ENCODE assay signal across 16 cellular contexts in the genomic region with DNA sequence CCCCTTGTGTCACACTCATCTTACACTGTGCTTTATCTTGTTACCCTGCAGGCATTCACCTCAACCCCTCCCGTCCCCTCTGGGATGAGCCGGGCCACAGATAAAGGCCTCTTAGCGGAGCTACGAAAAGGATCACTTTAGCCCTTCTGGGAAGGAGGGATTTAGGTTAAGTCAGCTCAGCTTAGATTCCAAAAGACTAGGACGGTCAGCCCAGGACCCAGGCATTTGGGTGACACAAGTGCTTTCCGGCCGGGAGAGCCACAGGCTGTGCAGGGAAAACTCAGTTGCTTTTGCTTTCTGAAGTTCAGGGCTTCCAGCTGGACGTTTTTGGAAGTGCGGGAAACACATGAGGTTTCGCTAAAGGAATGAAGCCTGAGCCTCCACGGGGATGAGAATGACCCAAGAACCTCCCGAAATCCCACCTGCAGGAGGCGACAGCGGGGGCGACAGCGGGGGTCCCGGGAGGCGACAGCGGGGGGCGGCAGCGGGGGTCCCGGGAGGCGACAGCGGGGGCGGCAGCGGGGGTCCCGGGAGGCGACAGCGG. TPM values are rescaled to one million over a fixed set of nuclear protein-coding genes. Genes with fewer than 3 reads are reported as not detected.
A peak's percentile ranks its signal among the peaks of the same experiment; 100 is the strongest.
DNase-seq lines count a peak whose midpoint lies in the region; ATAC-seq, FAIRE-seq and TF ChIP-seq lines count a peak whose summit lies in the region.
"Had no signal": no experiment of that assay in that cellular context is flagged by ENCODE, and none has a peak within 500 bp of the region (broad histone marks: within the 10 kb centered on the region; RNA-seq: fewer than 3 reads in every experiment).

No MANE protein-coding gene starts in this region.

- H3K9me3 ChIP-seq in right lobe of liver = no peaks in the 10 kb centered on the region
- H3K9me3 ChIP-seq in HepG2 (ENCODE audit: low read length) = no peaks in the 10 kb centered on the region
- no peaks in the 10 kb centered on the region for H3K9me3 ChIP-seq in left ventricle myocardium inferior (replicated peaks)
- H3K9me3 ChIP-seq in aorta (ENCODE audit: control insufficient read depth, low read length) = no peaks in the 10 kb centered on the region
- H3K9me3 ChIP-seq: gastrocnemius medialis, HAP-1 had no signal

- no peak overlapping the region for H3K4me2 ChIP-seq in HepG2 (ENCODE audit: low read depth, low read length)

- H3K9ac ChIP-seq in HepG2 (ENCODE audit: insufficient read depth, low read depth, low read length) = no peak overlapping the region

- no peak overlapping the region for H2AFZ ChIP-seq in HepG2 (ENCODE audit: low read length)

- TF ChIP-seq POLR2A in right lobe of liver (IDR thresholded peaks at IDR 0.05) (no peak), HepG2 (IDR thresholded peaks at IDR 0.05; ENCODE audit: insufficient read depth in 1 of 2, low read depth in 2 of 2, low read length in 2 of 2) (no peak)

- no peak for TF ChIP-seq RAD21 in HepG2 (CRISPR knock-in tag; IDR thresholded peaks at IDR 0.05)

- CTCF ChIA-PET in HepG2 (lab: Yijun Ruan, JAX; ENCODE audit: low intra/inter-chr PET ratio, low total read pairs) = no interaction called here

- no peak for FAIRE-seq in HepG2 (lab: Jason Lieb, UNC)
- FAIRE-seq: GM19239 had no signal

- intact Hi-C loops in right lobe of liver (cut with DNase I) (no loop called here), HepG2 (cut with micrococcal nuclease; ENCODE audit: unreplicated experiment) (no loop called here), left ventricle myocardium inferior (cut with micrococcal nuclease) (no loop called here), aorta (cut with DNase I) (no loop called here)

- TF ChIP-seq CTCF in right lobe of liver (IDR thresholded peaks at IDR 0.05) = no peak
- no peak for TF ChIP-seq CTCF in HepG2 (CRISPR knock-in tag; IDR thresholded peaks at IDR 0.05)
- TF ChIP-seq CTCF in left ventricle myocardium inferior (IDR thresholded peaks at IDR 0.05; ENCODE audit: borderline replicate concordance) = no peak

- 68% methylated on average over 22 of the region's 29 CpGs for whole genome bisulfite sequencing in right lobe of liver (ENCODE audit: insufficient coverage, low coverage, low lambda C conversion rate, missing lambda C conversion rate)
- 28% methylated on average over 29 of the region's 29 CpGs for whole genome bisulfite sequencing in HepG2 (ENCODE audit: low lambda C conversion rate)
- 65 to 66% methylated on average over 28 to 29 of the region's 29 CpGs for WGBS in aorta, 2 donors

- H3K27me3 ChIP-seq in right lobe of liver (no peaks in the 10 kb centered on the region), HepG2 (ENCODE audit: control insufficient read depth in 1 of 2, insufficient read depth in 2 of 2, low read length in 2 of 2) (peaks cover 27 to 87% of the 10 kb centered on the region in 2 experiments), left ventricle myocardium inferior (ENCODE audit: low read depth) (no peaks in the 10 kb centered on the region), aorta (ENCODE audit: control insufficient read depth in 1 of 2, insufficient read depth in 2 of 2, low read length in 1 of 2) (no peaks in the 10 kb centered on the region)
- H3K27me3 ChIP-seq: gastrocnemius medialis had no signal

- H3K27ac ChIP-seq in right lobe of liver (no peak overlapping the region), HepG2 (ENCODE audit: extremely low read length, insufficient read depth, low read length) (no peak overlapping the region), left ventricle myocardium inferior (replicated peaks) (no peak overlapping the region), aorta (ENCODE audit: low read depth in 1 of 2, low read length in 2 of 2) (no peak overlapping the region)
- H3K27ac ChIP-seq: gastrocnemius medialis had no signal

- no peak for ATAC-seq in right lobe of liver
- no peak for ATAC-seq in HepG2
- ATAC-seq in aorta (ENCODE audit: low FRiP score) = no peak
- ATAC-seq in HG02642 (IDR thresholded peaks at IDR 0.05; ENCODE audit: poor library complexity, unreplicated experiment) = no peak
- ATAC-seq in HG03280 (IDR thresholded peaks at IDR 0.05; ENCODE audit: unreplicated experiment) = no peak
- ATAC-seq: gastrocnemius medialis; stimulated activated naive B cell treated with anti-CD40 and anti-IgM and Interleukin-4, amounts not matched to agents 10 μg/mL and 1 μg/mL and 100 μg/mL, for 72 hours had no signal

- TF ChIP-seq EP300 in HepG2 (IDR thresholded peaks at IDR 0.05; ENCODE audit: low read depth in 2 of 2, low read length in 2 of 2) (no peak), HepG2 (CRISPR knock-in tag; IDR thresholded peaks at IDR 0.05; ENCODE audit: borderline replicate concordance) (no peak)

- BruUV-seq in HepG2 (replicated peaks; lab: Mats Ljungman, UMichigan) = no TSS peak

- H3K79me2 ChIP-seq in HepG2 (ENCODE audit: insufficient read depth, low read length) = no peaks in the 10 kb centered on the region

- POLR2A ChIA-PET in HepG2 (lab: Yijun Ruan, JAX) = no interaction called here

- H3K4me3 ChIP-seq in right lobe of liver (no peak overlapping the region), HepG2 (replicated peaks in 1 of 3; ENCODE audit: insufficient read depth in 1 of 3, low read depth in 2 of 3, low read length in 3 of 3) (no peak overlapping the region), left ventricle myocardium inferior (no peak overlapping the region), aorta (ENCODE audit: low read length in 2 of 2) (no peak overlapping the region)
- H3K4me3 ChIP-seq: gastrocnemius medialis, HAP-1 had no signal

- no peaks in the 10 kb centered on the region for H3K36me3 ChIP-seq in right lobe of liver
- no peaks in the 10 kb centered on the region for H3K36me3 ChIP-seq in HepG2 (replicated peaks in 1 of 2; ENCODE audit: control insufficient read depth in 1 of 2, insufficient read depth in 2 of 2, low read length in 2 of 2)
- no peaks in the 10 kb centered on the region for H3K36me3 ChIP-seq in left ventricle myocardium inferior
- no peaks in the 10 kb centered on the region for H3K36me3 ChIP-seq in aorta (ENCODE audit: control insufficient read depth in 1 of 2, insufficient read depth in 2 of 2, low read length in 1 of 2)
- H3K36me3 ChIP-seq: gastrocnemius medialis, HAP-1 had no signal

- DNase-seq in right lobe of liver = peak; percentile 3 to 35 (median 24)
- no peak for DNase-seq in HepG2 (ENCODE audit: low spot score)
- DNase-seq in RKO (ENCODE audit: low spot score) = peak; percentile 35
- DNase-seq in left ventricle myocardium inferior = peak; percentile 8
- DNase-seq in aorta = peak; percentile 29 to 76
- DNase-seq in NCI-H69 (lab: John Stamatoyannopoulos, UW) = no peak
- DNase-seq: activated CD4-positive, alpha-beta T cell treated with anti-CD3 and anti-CD28 coated beads for 48 hours; activated naive CD4-positive, alpha-beta T cell; cortex of kidney; SIG-M5; stimulated activated naive B cell treated with anti-CD40 and anti-IgM and Interleukin-4, amounts not matched to agents 10 μg/mL and 1 μg/mL and 100 μg/mL, for 72 hours had no signal

- no peaks in the 10 kb centered on the region; the same call in 1 of the 2 replicates for H4K20me1 ChIP-seq in HepG2 (ENCODE audit: insufficient read depth, low read length)

- H3K4me1 ChIP-seq in right lobe of liver (no peaks in the 10 kb centered on the region), HepG2 (ENCODE audit: insufficient read depth, low read length) (no peaks in the 10 kb centered on the region), left ventricle myocardium inferior (peaks cover 7% of the 10 kb centered on the region), aorta (ENCODE audit: control insufficient read depth in 1 of 2, insufficient read depth in 2 of 2, low read length in 2 of 2) (no peaks in the 10 kb centered on the region)
- H3K4me1 ChIP-seq: gastrocnemius medialis, HAP-1 had no signal

- in situ Hi-C loops in HepG2 (cut with HindIII; ENCODE audit: extremely low pct_ligation_motif_present, low pct_unique_long_range_greater_than_20kb) = no loop called here

TF ChIP-seq in HepG2, 621 proteins besides CTCF, POLR2A, EP300 and RAD21:
- TF ChIP-seq ZNF776 (CRISPR knock-in tag; IDR thresholded peaks at IDR 0.05) (no peak), EED (CRISPR knock-in tag; IDR thresholded peaks at IDR 0.05) (no peak), AGO2 (optimal IDR thresholded peaks at IDR 0.05; ENCODE audit: low read depth, low read length) (no peak)

RNA-seq across cellular contexts. Expression of a gene that starts 11.6 kb away (rescaled TPM):
- 10 to 100 TPM in 1 of 6 experiments, 1 to 10 TPM in 5; 2.3 to 18.6 (median 5.9) TPM for total RNA-seq in right lobe of liver
- total RNA-seq in HepG2 (2016; rRNA removed; fragmentation: Illumina TruSeq; extraction: Trizol) = 0.66 and 1.2 TPM in 2 replicates
- total RNA-seq in HepG2 (2016; cell fraction: cytosol; rRNA removed; fragmentation: Illumina TruSeq; extraction: Trizol; ENCODE audit: low read depth) = 0.81 and 1.1 TPM in 2 replicates
- 0.56 and 1.0 TPM in 2 replicates for total RNA-seq in HepG2 (2016; cell fraction: insoluble cytoplasmic fraction; rRNA removed; fragmentation: Illumina TruSeq; extraction: Trizol)
- 1.7 and 2.2 TPM in 2 replicates for total RNA-seq in HepG2 (2016; cell fraction: membrane; rRNA removed; fragmentation: Illumina TruSeq; extraction: Trizol)
- 0.31 TPM in 1 of 2 replicates, not detected in the other for total RNA-seq in HepG2 (2016; cell fraction: nucleus; rRNA removed; fragmentation: Illumina TruSeq; extraction: Trizol)
- 0.84 and 1.4 TPM in 2 replicates for polyA plus RNA-seq in HepG2 (2011; rRNA removed)
- 2.1 and 2.5 TPM in 2 replicates for polyA plus RNA-seq in HepG2 (2011; cell fraction: cytosol; rRNA removed)
- polyA plus RNA-seq in HepG2 (2011; cell fraction: nucleus; rRNA removed) = 1.2 and 1.8 TPM in 2 replicates
- 0.23 and 0.79 TPM in 2 replicates for polyA plus RNA-seq in HepG2 (2012)
- polyA plus RNA-seq in HepG2 (2016; cell fraction: cytosol; fragmentation: Illumina TruSeq; extraction: Trizol; ENCODE audit: low read depth) = 1.1 and 1.2 TPM in 2 replicates
- polyA plus RNA-seq in HepG2 (2016; cell fraction: insoluble cytoplasmic fraction; fragmentation: Illumina TruSeq; extraction: Trizol; ENCODE audit: low read depth) = 0.69 and 0.92 TPM in 2 replicates
- polyA plus RNA-seq in HepG2 (2016; cell fraction: membrane; fragmentation: Illumina TruSeq; extraction: Trizol; ENCODE audit: low read depth) = 2.1 TPM in 2 replicates
- 1.2 and 1.3 TPM in 2 replicates for polyA plus RNA-seq in HepG2 (2016; cell fraction: nucleus; fragmentation: Illumina TruSeq; extraction: Trizol; ENCODE audit: insufficient read depth, low read depth)
- 2.5 and 12.3 TPM in 2 replicates for polyA minus RNA-seq in HepG2 (2011; rRNA and poly(A)+ RNA removed; ENCODE audit: low replicate concordance)
- 2.9 and 4.6 TPM in 2 replicates for polyA minus RNA-seq in HepG2 (2011; cell fraction: cytosol; rRNA and poly(A)+ RNA removed)
- 0.87 and 1.4 TPM in 2 replicates for polyA minus RNA-seq in HepG2 (2011; cell fraction: nucleus; rRNA and poly(A)+ RNA removed)
- 75.2 TPM for total RNA-seq in left ventricle myocardium inferior
- total RNA-seq in aorta = 100 to 1,000 TPM; 126 to 176 TPM
- 10 to 100 TPM; 35.3 to 81.5 TPM for polyA plus RNA-seq in aorta

Comparison
In these comparisons a context has a peak if more than half of its experiments do, and no peak if none do; other contexts are left out.
1. DNase-seq: peak in right lobe of liver (3 of 3), RKO (single experiment), left ventricle myocardium inferior (single experiment) and aorta (2 of 2); none in HepG2 (single experiment) and NCI-H69 (single experiment).